Comparison of ENCODE assay signal across 21 cellular contexts in genomic region chr12:26783791-26784379, GRCh38.
"Had no signal": no experiment of that assay in that cellular context is flagged by ENCODE, and none has a peak within 500 bp of the region (broad histone marks: within the 10 kb centered on the region; RNA-seq: fewer than 3 reads in every experiment).

No MANE protein-coding gene starts in this region.

- H3K9me3 Mint-ChIP-seq: activated T-cell treated with anti-CD3 and anti-CD28 coated beads, Interleukin-2, amount 50 U/mL, for 24 hours had no signal

- H3K27ac Mint-ChIP-seq: activated CD4-positive, alpha-beta T cell treated with anti-CD3 and anti-CD28 coated beads, Interleukin-2, amount 10 ng/mL, durations not matched to agents 24 days and 14 days; activated CD8-positive, alpha-beta T cell treated with anti-CD3 and anti-CD28 coated beads, Interleukin-2, amount 10 ng/mL, durations not matched to agents 7 days and 5 days; activated naive CD4-positive, alpha-beta T cell treated with anti-CD3 and anti-CD28 coated beads, Interleukin-2, amount 10 ng/mL, durations not matched to agents 7 days and 5 days; activated T-cell treated with anti-CD3 and anti-CD28 coated beads, Interleukin-2, amount 50 U/mL, for 24 hours; stimulated activated naive CD8-positive, alpha-beta T cell treated with anti-CD3 and anti-CD28 coated beads, Interleukin-15, Interleukin-2, amounts not matched to agents 100 ng/mL and 50 ng/mL, for 24 hours had no signal

- DNase-seq: activated CD4-positive, alpha-beta T cell treated with anti-CD3 and anti-CD28 coated beads, Interleukin-2, amount 10 ng/mL, durations not matched to agents 24 days and 14 days; activated CD4-positive, CD25-positive, alpha-beta regulatory T cell; activated CD8-positive, alpha-beta T cell treated with anti-CD3 and anti-CD28 coated beads, Interleukin-2, amount 10 ng/mL, durations not matched to agents 7 days and 5 days; activated effector memory CD4-positive, alpha-beta T cell treated with Interleukin-2 at 50 U/mL for 16 hours; activated naive CD4-positive, alpha-beta T cell treated with anti-CD3 and anti-CD28 coated beads, Interleukin-2, amount 10 ng/mL, durations not matched to agents 7 days and 5 days; activated T-cell treated with anti-CD3 and anti-CD28 coated beads, Interleukin-2, amount 50 U/mL, for 24 hours; effector CD4-positive, alpha-beta T cell; esophagus squamous epithelium; foreskin keratinocyte; head of caudate nucleus; mammary epithelial cell; midbrain; psoas muscle; right cardiac atrium; small intestine; stimulated activated CD4-positive, alpha-beta T cell treated with anti-CD3 and anti-CD28 coated beads, Interleukin-15, amount 100 ng/mL, for 24 hours; stimulated activated CD4-positive, alpha-beta T cell treated with anti-CD3 and anti-CD28 coated beads, Interleukin-2, amount 100 ng/mL, for 48 hours; T1000 had no signal

- H3K4me3 ChIP-seq: esophagus squamous epithelium, psoas muscle, suprapubic skin, upper lobe of left lung had no signal

- H3K27me3 Mint-ChIP-seq: activated CD4-positive, alpha-beta T cell treated with anti-CD3 and anti-CD28 coated beads, Interleukin-2, amount 10 ng/mL, durations not matched to agents 24 days and 14 days; activated naive CD4-positive, alpha-beta T cell treated with anti-CD3 and anti-CD28 coated beads, Interleukin-2, amount 10 ng/mL, durations not matched to agents 7 days and 5 days; activated T-cell treated with anti-CD3 and anti-CD28 coated beads, Interleukin-2, amount 50 U/mL, for 24 hours; stimulated activated naive CD8-positive, alpha-beta T cell treated with anti-CD3 and anti-CD28 coated beads, Interleukin-15, Interleukin-2, amounts not matched to agents 100 ng/mL and 50 ng/mL, for 24 hours had no signal

- H3K4me1 Mint-ChIP-seq: activated naive CD4-positive, alpha-beta T cell treated with anti-CD3 and anti-CD28 coated beads, Interleukin-2, amount 10 ng/mL, durations not matched to agents 7 days and 5 days had no signal

- ATAC-seq: activated CD8-positive, alpha-beta T cell treated with anti-CD3 and anti-CD28 coated beads, Interleukin-2, amount 10 ng/mL, durations not matched to agents 7 days and 5 days; foreskin keratinocyte; psoas muscle; right cardiac atrium had no signal

- H3K4me3 Mint-ChIP-seq: activated CD4-positive, alpha-beta T cell treated with anti-CD3 and anti-CD28 coated beads, Interleukin-2, amount 10 ng/mL, durations not matched to agents 24 days and 14 days; activated CD8-positive, alpha-beta T cell treated with anti-CD3 and anti-CD28 coated beads, Interleukin-2, amount 10 ng/mL, durations not matched to agents 7 days and 5 days; activated naive CD4-positive, alpha-beta T cell treated with anti-CD3 and anti-CD28 coated beads, Interleukin-2, amount 10 ng/mL, durations not matched to agents 7 days and 5 days; activated T-cell treated with anti-CD3 and anti-CD28 coated beads, Interleukin-2, amount 50 U/mL, for 24 hours; stimulated activated naive CD8-positive, alpha-beta T cell treated with anti-CD3 and anti-CD28 coated beads, Interleukin-15, Interleukin-2, amounts not matched to agents 100 ng/mL and 50 ng/mL, for 24 hours had no signal
